ENCODE assay signal across 28 cellular contexts in genomic region chr3:126100216-126100615, GRCh38. TPM values are rescaled to one million over a fixed set of nuclear protein-coding genes. Genes with fewer than 3 reads are reported as not detected.
A peak's percentile ranks its signal among the peaks of the same experiment; 100 is the strongest.
DNase-seq lines count a peak whose midpoint lies in the region; ATAC-seq, FAIRE-seq and TF ChIP-seq lines count a peak whose summit lies in the region.
"Had no signal": no experiment of that assay in that cellular context is flagged by ENCODE, and none has a peak within 500 bp of the region (broad histone marks: within the 10 kb centered on the region; RNA-seq: fewer than 3 reads in every experiment).

No MANE protein-coding gene starts in this region.

- H2AK5ac ChIP-seq in IMR-90 (ENCODE audit: low read depth, low read length) = no peak overlapping the region

- DNase-seq in BE2C = peak; percentile 9
- no peak for DNase-seq in IMR-90
- DNase-seq in iPS-NIHi11 (ENCODE audit: low spot score) = peak; percentile 3
- DNase-seq in GM12892 (ENCODE audit: insufficient read length) = no peak
- no peak for DNase-seq in PC-3
- DNase-seq: activated CD4-positive, alpha-beta memory T cell treated with anti-CD3 and anti-CD28 coated beads, Interleukin-2, amount 10 ng/mL, durations not matched to agents 7 days and 5 days; activated T-cell treated with anti-CD3 and anti-CD28 coated beads for 4 hours; amniotic stem cell; endodermal cell; H9; kidney; lower lobe of right lung; MV-4-11; natural killer cell; NCI-H1436; NCI-H2081; NCI-H226; NCI-H748 treated with DMSO at 0.1 percent for 48 hours; occipital lobe; SHP77 treated with DMSO at 0.1 percent for 48 hours; stimulated activated CD8-positive, alpha-beta memory T cell treated with anti-CD3 and anti-CD28 coated beads, Interleukin-4, amount 100 ng/mL, for 48 hours; stimulated activated naive CD8-positive, alpha-beta T cell treated with anti-CD3 and anti-CD28 coated beads, Interleukin-15, amount 100 ng/mL, for 72 hours; SW 1271; thyroid gland had no signal

- H3K27ac ChIP-seq in IMR-90 (ENCODE audit: insufficient read depth, low read length) (no peak overlapping the region), PC-3 (ENCODE audit: low read length) (no peak overlapping the region)
- H3K27ac ChIP-seq: C4-2B, lower lobe of right lung, thyroid gland had no signal

- no peak overlapping the region for H4K91ac ChIP-seq in IMR-90 (ENCODE audit: insufficient read depth, low read depth, low read length)

- no peak overlapping the region for H2BK20ac ChIP-seq in IMR-90 (ENCODE audit: low read depth, low read length)

- peaks cover 6% of the 10 kb centered on the region; the same call in 1 of the 2 replicates for H3K9me1 ChIP-seq in IMR-90 (ENCODE audit: insufficient read depth, low read length)

- H2BK5ac ChIP-seq in IMR-90 (ENCODE audit: low read depth, low read length, poor library complexity, severe bottlenecking) = no peak overlapping the region

- no peak overlapping the region for H3K4ac ChIP-seq in IMR-90 (ENCODE audit: low read depth, low read length)

- H3K4me1 ChIP-seq in BE2C (no peaks in the 10 kb centered on the region), IMR-90 (ENCODE audit: control insufficient read depth, insufficient read depth, low read length) (peaks cover 10% of the 10 kb centered on the region), skeletal muscle satellite cell (ENCODE audit: control insufficient read depth, insufficient read depth, low read length) (peaks cover 27% of the 10 kb centered on the region), PC-3 (ENCODE audit: insufficient read depth, low read length) (no peaks in the 10 kb centered on the region)
- H3K4me1 ChIP-seq: lower lobe of right lung had no signal

- H3K56ac ChIP-seq in IMR-90 (ENCODE audit: extremely low read depth, insufficient read depth, low read length) = no peak overlapping the region

- H3K79me1 ChIP-seq in IMR-90 (ENCODE audit: low read depth in 1 of 2, low read length in 2 of 2) = no peaks in the 10 kb centered on the region

- ATAC-seq in IMR-90 (ENCODE audit: low read depth) = peak; percentile 9; the same call in 1 of the 2 replicates
- ATAC-seq in PC-3 = no peak
- ATAC-seq in GM18511 (IDR thresholded peaks at IDR 0.05; ENCODE audit: unreplicated experiment) = no peak
- ATAC-seq: lower lobe of right lung; natural killer cell; Panc1; stimulated activated naive CD8-positive, alpha-beta T cell treated with anti-CD3 and anti-CD28 coated beads, Interleukin-15, amount 100 ng/mL, for 72 hours had no signal

- no peak for TF ChIP-seq CTCF in BE2C (IDR thresholded peaks at IDR 0.05; ENCODE audit: low read depth, low read length)
- TF ChIP-seq CTCF in IMR-90 (conservative IDR thresholded peaks at IDR 0.05; ENCODE audit: low read depth, low read length) = no peak
- no peak for TF ChIP-seq CTCF in PC-3 (conservative IDR thresholded peaks at IDR 0.05; ENCODE audit: low read depth, low read length)

- H3K4me2 ChIP-seq in IMR-90 (ENCODE audit: low read depth, low read length) (no peak overlapping the region), skeletal muscle satellite cell (ENCODE audit: low read length) (peak overlapping the region; percentile 70), PC-3 (ENCODE audit: low read length) (no peak overlapping the region)

- H3K9me2 ChIP-seq in PC-3 (replicated peaks; ENCODE audit: low read length) = no peaks in the 10 kb centered on the region

- no peak overlapping the region for H2BK15ac ChIP-seq in IMR-90 (ENCODE audit: low read depth, low read length)

- no peak overlapping the region for H2AK9ac ChIP-seq in IMR-90 (replicated peaks; ENCODE audit: low read depth, low read length, poor library complexity)

- POLR2A ChIA-PET in IMR-90 (lab: Charles Lee; ENCODE audit: unreplicated experiment) (no interaction called here), PC-3 (lab: Charles Lee; ENCODE audit: unreplicated experiment) (no interaction called here)

- H4K8ac ChIP-seq in IMR-90 (ENCODE audit: low read depth in 2 of 2, low read length in 2 of 2) = no peak overlapping the region

- H3K23ac ChIP-seq in IMR-90 (ENCODE audit: low read depth, low read length) = no peak overlapping the region

- TF ChIP-seq RAD21 in IMR-90 (IDR thresholded peaks at IDR 0.05; ENCODE audit: low read length) = no peak

- no peak for TF ChIP-seq POLR2A in IMR-90 (IDR thresholded peaks at IDR 0.05; ENCODE audit: low read depth, low read length)
- TF ChIP-seq POLR2A in GM12892 (IDR thresholded peaks at IDR 0.05; ENCODE audit: low read depth, low read length) = no peak

- FAIRE-seq in GM12892 (lab: Jason Lieb, UNC) = no peak
- FAIRE-seq: kidney had no signal

- intact Hi-C loops in IMR-90 (cut with micrococcal nuclease) = no loop called here
- intact Hi-C loops in PC-3 (cut with micrococcal nuclease) = no loop called here

- H3K18ac ChIP-seq in IMR-90 (ENCODE audit: low read depth, low read length) = no peak overlapping the region

- H3K27me3 ChIP-seq in BE2C (no peaks in the 10 kb centered on the region), IMR-90 (ENCODE audit: control insufficient read depth, insufficient read depth, low read length) (no peaks in the 10 kb centered on the region; the same call in 1 of the 2 replicates), skeletal muscle satellite cell (ENCODE audit: control insufficient read depth, insufficient read depth, low read length) (no peaks in the 10 kb centered on the region), PC-3 (ENCODE audit: low read length) (no peaks in the 10 kb centered on the region)
- H3K27me3 ChIP-seq: thyroid gland had no signal

- H3K4me3 ChIP-seq in BE2C (ENCODE audit: low read depth, low read length) (no peak overlapping the region), IMR-90 (ENCODE audit: insufficient read depth, low read depth, low read length) (no peak overlapping the region), skeletal muscle satellite cell (ENCODE audit: low read length) (no peak overlapping the region), PC-3 (ENCODE audit: low read length) (no peak overlapping the region)
- H3K4me3 ChIP-seq: lower lobe of right lung, thyroid gland had no signal

- H3K79me2 ChIP-seq in PC-3 (ENCODE audit: low read length) = no peaks in the 10 kb centered on the region

- BruUV-seq in IMR-90 (replicated peaks; lab: Mats Ljungman, UMichigan) (no TSS peak), PC-3 (replicated peaks; lab: Mats Ljungman, UMichigan) (no TSS peak)

- no peak overlapping the region for H3K9ac ChIP-seq in IMR-90 (ENCODE audit: low read depth, low read length)
- no peak overlapping the region for H3K9ac ChIP-seq in skeletal muscle satellite cell (ENCODE audit: low read depth, low read length)
- no peak overlapping the region for H3K9ac ChIP-seq in PC-3 (ENCODE audit: low read length)

- dilution Hi-C loops in IMR-90 (cut with HindIII; ENCODE audit: low sequenced_read_pairs, unreplicated experiment) = no loop called here

- no peak overlapping the region for H2BK120ac ChIP-seq in IMR-90 (ENCODE audit: low read depth, low read length)

- CTCF ChIA-PET in IMR-90 (lab: Yijun Ruan, JAX) (interaction anchor here (1.0 kb wide), 1 partner anchor 98 kb away, joined by 3 read pairs; no protein-coding TSS in a partner anchor), PC-3 (lab: Charles Lee) (no interaction called here)

- H4K20me1 ChIP-seq in IMR-90 (ENCODE audit: insufficient read depth, low read length) (no peaks in the 10 kb centered on the region), PC-3 (ENCODE audit: low read length) (no peaks in the 10 kb centered on the region)

- H2AFZ ChIP-seq in IMR-90 (replicated peaks; ENCODE audit: low read length, poor library complexity) (no peak overlapping the region), PC-3 (ENCODE audit: low read length) (no peak overlapping the region)

- no peak overlapping the region for H4K5ac ChIP-seq in IMR-90 (ENCODE audit: low read depth, low read length)

- no peaks in the 10 kb centered on the region for H3K9me3 ChIP-seq in BE2C
- H3K9me3 ChIP-seq in IMR-90 (ENCODE audit: control insufficient read depth, insufficient read depth, low read length) = no peaks in the 10 kb centered on the region
- H3K9me3 ChIP-seq in skeletal muscle satellite cell (replicated peaks; ENCODE audit: low read length) = no peaks in the 10 kb centered on the region
- no peaks in the 10 kb centered on the region for H3K9me3 ChIP-seq in PC-3 (ENCODE audit: low read length)
- H3K9me3 ChIP-seq: thyroid gland had no signal

- WGBS in IMR-90 (ENCODE audit: extremely low coverage in 2 of 2, insufficient read length in 1 of 2), 2 experiments = no CpG with 5 or more reads among the region's 6 CpGs

- in situ Hi-C loops in IMR-90 (cut with MboI; ENCODE audit: low sequenced_read_pairs) = no loop called here

- H3K14ac ChIP-seq in IMR-90 (replicated peaks; ENCODE audit: low read depth, low read length) = no peak overlapping the region

- no peaks in the 10 kb centered on the region for H3K36me3 ChIP-seq in BE2C
- no peaks in the 10 kb centered on the region for H3K36me3 ChIP-seq in IMR-90 (ENCODE audit: control insufficient read depth, insufficient read depth, low read length)
- no peaks in the 10 kb centered on the region for H3K36me3 ChIP-seq in skeletal muscle satellite cell (ENCODE audit: insufficient read depth, low read length)
- H3K36me3 ChIP-seq in PC-3 (ENCODE audit: low read depth, low read length) = no peaks in the 10 kb centered on the region
- H3K36me3 ChIP-seq: lower lobe of right lung, thyroid gland had no signal

- H3F3A ChIP-seq in PC-3 (ENCODE audit: low read length, unreplicated experiment) = no peaks in the 10 kb centered on the region

TF ChIP-seq in IMR-90, 13 proteins besides CTCF, POLR2A, EP300 and RAD21 (continues in another document):
- TF ChIP-seq FOS (IDR thresholded peaks at IDR 0.05; ENCODE audit: low read depth, low read length) (no peak), CEBPB (IDR thresholded peaks at IDR 0.05; ENCODE audit: low read depth, low read length) (no peak), MXI1 (IDR thresholded peaks at IDR 0.05; ENCODE audit: borderline replicate concordance, low read depth, low read length) (no peak), SMC3 (IDR thresholded peaks at IDR 0.05; ENCODE audit: low read depth, low read length) (no peak), RCOR1 (IDR thresholded peaks at IDR 0.05; ENCODE audit: insufficient replicate concordance, low read length) (no peak)
- TF ChIP-seq, protein P1, sequence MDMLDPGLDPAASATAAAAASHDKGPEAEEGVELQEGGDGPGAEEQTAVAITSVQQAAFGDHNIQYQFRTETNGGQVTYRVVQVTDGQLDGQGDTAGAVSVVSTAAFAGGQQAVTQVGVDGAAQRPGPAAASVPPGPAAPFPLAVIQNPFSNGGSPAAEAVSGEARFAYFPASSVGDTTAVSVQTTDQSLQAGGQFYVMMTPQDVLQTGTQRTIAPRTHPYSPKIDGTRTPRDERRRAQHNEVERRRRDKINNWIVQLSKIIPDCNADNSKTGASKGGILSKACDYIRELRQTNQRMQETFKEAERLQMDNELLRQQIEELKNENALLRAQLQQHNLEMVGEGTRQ (IDR thresholded peaks at IDR 0.05; ENCODE audit: low read depth, low read length) = no peak

RNA-seq across cellular contexts. Expression of gene SLC41A3, which starts 16.3 kb away (rescaled TPM):
- polyA plus RNA-seq in BE2C (2012; ENCODE audit: insufficient read depth, insufficient read length, low read depth) = 47.6 TPM
- total RNA-seq in IMR-90 (2012; rRNA removed) = 26.7 and 30.5 TPM in 2 replicates
- 43.5 and 44.7 TPM in 2 replicates for polyA plus RNA-seq in IMR-90 (2012; rRNA removed)
- 46.5 and 59.0 TPM in 2 replicates for polyA plus RNA-seq in IMR-90 (2012; cell fraction: cytosol; rRNA removed)
- polyA plus RNA-seq in IMR-90 (2012; cell fraction: nucleus; rRNA removed; ENCODE audit: low replicate concordance) = 48.1 and 91.7 TPM in 2 replicates
- 27.7 and 34.2 TPM in 2 replicates for total RNA-seq in skeletal muscle satellite cell (2012; rRNA removed)
- polyA plus RNA-seq in GM12892 (2012; ENCODE audit: missing spikeins) = 15.4 TPM
- 29.8 and 30.4 TPM in 2 replicates for total RNA-seq in PC-3 (2014; rRNA removed)

Comparison
In these comparisons a context has a peak if more than half of its experiments do, and no peak if none do; other contexts are left out.
1. DNase-seq: peak in BE2C (single experiment) and iPS-NIHi11 (single experiment); none in IMR-90 (single experiment), GM12892 (single experiment) and PC-3 (single experiment).